ENCODE assay signal across 9 cellular contexts in genomic region chr1:111789666-111790316, GRCh38. TPM values are rescaled to one million over a fixed set of nuclear protein-coding genes. Genes with fewer than 3 reads are reported as not detected.
DNase-seq lines count a peak whose midpoint lies in the region; ATAC-seq and TF ChIP-seq lines count a peak whose summit lies in the region.
"Had no signal": no experiment of that assay in that cellular context is flagged by ENCODE, and none has a peak within 500 bp of the region (broad histone marks: within the 10 kb centered on the region; RNA-seq: fewer than 3 reads in every experiment).

No MANE protein-coding gene starts in this region.

- WGBS in lower leg skin, 2 donors = 78 to 88% methylated on average over 2 of the region's 2 CpGs

- H3K27me3 ChIP-seq in MG63 = peaks cover 30% of the 10 kb centered on the region

- no peaks in the 10 kb centered on the region for H3K9me3 ChIP-seq in MG63
- H3K9me3 ChIP-seq: esophagus squamous epithelium had no signal

- H3K36me3 ChIP-seq in MG63 = no peaks in the 10 kb centered on the region
- H3K36me3 ChIP-seq: esophagus squamous epithelium had no signal

- TF ChIP-seq CTCF in lower leg skin (IDR thresholded peaks at IDR 0.05) = no peak

- no peak for ATAC-seq in HG03469 (IDR thresholded peaks at IDR 0.05; ENCODE audit: unreplicated experiment)

- intact Hi-C loops in lower leg skin (cut with DNase I; ENCODE audit: low total_unique reads) = loop anchor here (10.0 kb wide), 1 partner anchor 205 kb away; no protein-coding TSS in a partner anchor

- DNase-seq in EH (ENCODE audit: low read depth) (peak; percentile 80), MV-4-11 (lab: John Stamatoyannopoulos, UW) (peak; percentile 94), epidermal melanocyte (ENCODE audit: insufficient read length, low spot score) (peak; percentile 49), myocyte (ENCODE audit: low read depth) (peak; percentile 6), MG63 (no peak), lower leg skin (ENCODE audit: low spot score in 2 of 2) (no peak), DMS153 (lab: John Stamatoyannopoulos, UW) (no peak)
- DNase-seq: esophagus squamous epithelium had no signal

- no peak for TF ChIP-seq POLR2A in lower leg skin (IDR thresholded peaks at IDR 0.05)

- H3K4me3 ChIP-seq in MG63 (no peak overlapping the region), lower leg skin (ENCODE audit: low read depth, poor library complexity, severe bottlenecking) (no peak overlapping the region)
- H3K4me3 ChIP-seq: esophagus squamous epithelium had no signal

RNA-seq across cellular contexts. Expression of gene DDX20, which starts 34.1 kb away (rescaled TPM):
- total RNA-seq in myocyte = 22.4 and 27.0 TPM in 2 replicates
- polyA plus RNA-seq in myocyte (2012) = 4.8 TPM
- 22.4 and 31.0 TPM in 2 replicates for total RNA-seq in MG63 (2014; rRNA removed; shearing (Covaris generic); ENCODE audit: low replicate concordance)
- 10 to 100 TPM; 11.9 to 21.5 (median 16.2) TPM for total RNA-seq in lower leg skin

RNA-seq across cellular contexts. Expression of gene INKA2, which starts 50.6 kb away (rescaled TPM):
- 31.9 and 50.6 TPM in 2 replicates for total RNA-seq in myocyte
- 9.4 TPM for polyA plus RNA-seq in myocyte (2012)
- 1.1 TPM in 2 replicates for total RNA-seq in MG63 (2014; rRNA removed; shearing (Covaris generic); ENCODE audit: low replicate concordance)
- 1 to 10 TPM; 2.5 to 8.7 (median 4.8) TPM for total RNA-seq in lower leg skin

Comparison
In these comparisons a context has a peak if more than half of its experiments do, and no peak if none do; other contexts are left out.
1. DNase-seq: peak in EH (single experiment), MV-4-11 (single experiment), epidermal melanocyte (single experiment) and myocyte (single experiment); none in MG63 (single experiment), lower leg skin (0 of 2) and DMS153 (single experiment).